In the genomic region with DNA sequence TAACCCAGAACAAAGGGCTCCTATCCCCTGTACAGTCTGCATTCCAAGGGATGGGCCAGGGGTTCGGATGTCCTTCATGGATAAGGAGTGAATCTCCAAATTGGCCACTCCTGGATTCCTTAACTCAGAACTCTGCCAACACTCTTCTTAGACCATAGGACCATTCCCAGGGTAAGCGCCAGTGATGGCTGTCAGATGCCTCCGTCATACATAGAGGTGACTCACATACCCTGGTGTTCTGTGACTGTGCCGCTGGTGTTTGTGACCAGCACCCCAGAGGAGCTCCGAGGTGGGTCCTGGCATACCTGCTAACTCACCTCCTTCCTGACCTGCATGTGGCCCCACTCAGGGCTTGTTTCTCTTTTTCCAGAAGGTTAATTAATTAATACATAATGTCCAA, we compare ENCODE assay signal across 29 cellular contexts.
A peak's percentile ranks its signal among the peaks of the same experiment; 100 is the strongest.
DNase-seq lines count a peak whose midpoint lies in the region; ATAC-seq and TF ChIP-seq lines count a peak whose summit lies in the region.
"Had no signal": no experiment of that assay in that cellular context is flagged by ENCODE, and none has a peak within 500 bp of the region (broad histone marks: within the 10 kb centered on the region; RNA-seq: fewer than 3 reads in every experiment).

No MANE protein-coding gene starts in this region.

- H3K27me3 ChIP-seq in suprapubic skin = no peaks in the 10 kb centered on the region
- H3K27me3 ChIP-seq: BLaER1 treated with 17β-estradiol and CSF1 and Interleukin-3, amounts not matched to agents 10 nM and 100 nM; esophagus squamous epithelium; hepatocyte; neural progenitor cell; sigmoid colon; transverse colon had no signal

- H3K36me3 Mint-ChIP-seq in activated T-cell treated with anti-CD3 and anti-CD28 coated beads, Interleukin-2, amount 50 U/mL, for 24 hours (ENCODE audit: low read depth) = no peaks in the 10 kb centered on the region
- no peaks in the 10 kb centered on the region for H3K36me3 Mint-ChIP-seq in activated T-cell treated with anti-CD3 and anti-CD28 coated beads, Interleukin-2, amount 50 U/mL, for 72 hours (ENCODE audit: insufficient read depth in 2 of 2)
- no peaks in the 10 kb centered on the region for H3K36me3 Mint-ChIP-seq in HFFc6 (ENCODE audit: low read depth)
- H3K36me3 Mint-ChIP-seq: activated naive CD8-positive, alpha-beta T cell treated with anti-CD3 and anti-CD28 coated beads for 36 hours; memory B cell; neural progenitor cell had no signal

- DNase-seq in activated T-cell treated with anti-CD3 and anti-CD28 coated beads, Interleukin-2, amount 50 U/mL, for 24 hours = peak; percentile 16
- no peak for DNase-seq in activated T-cell treated with anti-CD3 and anti-CD28 coated beads, Interleukin-2, amount 50 U/mL, for 72 hours
- DNase-seq in OCI-LY7 (ENCODE audit: low spot score) = no peak
- peak; percentile 13 to 74 for DNase-seq in lower leg skin (ENCODE audit: low spot score in 2 of 2)
- peak; percentile 34 to 38 for DNase-seq in suprapubic skin (ENCODE audit: low spot score in 2 of 2)
- DNase-seq in HFFc6 = no peak
- DNase-seq: activated naive CD8-positive, alpha-beta T cell treated with anti-CD3 and anti-CD28 coated beads for 36 hours; caudate nucleus; DMS53; esophagus squamous epithelium; foreskin melanocyte; GDM1; GOT3; NCI-H1092 treated with DMSO at 0.1 percent for 48 hours; NCI-H1930; NCI-H524 treated with DMSO at 0.1 percent for 48 hours; NK-92 treated with Interleukin-12 subunit alpha and Interleukin-12 subunit beta, amount 100 ng/mL, for 24 hours; posterior cingulate gyrus; sigmoid colon; transverse colon had no signal

- H3K9me3 ChIP-seq in OCI-LY7 (ENCODE audit: low read length) (peaks cover under 1% of the 10 kb centered on the region; the same call in 1 of the 2 replicates), suprapubic skin (no peaks in the 10 kb centered on the region)
- H3K9me3 ChIP-seq: esophagus squamous epithelium, sigmoid colon, transverse colon had no signal

- H3K4me3 Mint-ChIP-seq in activated T-cell treated with anti-CD3 and anti-CD28 coated beads, Interleukin-2, amount 50 U/mL, for 24 hours = no peak overlapping the region
- H3K4me3 Mint-ChIP-seq in activated T-cell treated with anti-CD3 and anti-CD28 coated beads, Interleukin-2, amount 50 U/mL, for 72 hours = no peak overlapping the region
- no peak overlapping the region for H3K4me3 Mint-ChIP-seq in HFFc6
- H3K4me3 Mint-ChIP-seq: activated naive CD8-positive, alpha-beta T cell treated with anti-CD3 and anti-CD28 coated beads for 36 hours; memory B cell; neural progenitor cell had no signal

- peaks cover 35% of the 10 kb centered on the region for H3K4me1 Mint-ChIP-seq in activated T-cell treated with anti-CD3 and anti-CD28 coated beads, Interleukin-2, amount 50 U/mL, for 24 hours (ENCODE audit: low read depth)
- peaks cover 61% of the 10 kb centered on the region for H3K4me1 Mint-ChIP-seq in activated T-cell treated with anti-CD3 and anti-CD28 coated beads, Interleukin-2, amount 50 U/mL, for 72 hours (ENCODE audit: low read depth)
- H3K4me1 Mint-ChIP-seq in HFFc6 (ENCODE audit: low read depth) = peaks cover 19% of the 10 kb centered on the region

- no peak for TF ChIP-seq EP300 in suprapubic skin (IDR thresholded peaks at IDR 0.05)

- H3K79me2 ChIP-seq in OCI-LY7 (ENCODE audit: insufficient read depth, low read depth, low read length) = no peaks in the 10 kb centered on the region
- H3K79me2 ChIP-seq: hepatocyte had no signal

- ATAC-seq in activated T-cell treated with anti-CD3 and anti-CD28 coated beads, Interleukin-2, amount 50 U/mL, for 72 hours (replicated peaks in 1 of 2) = no peak
- ATAC-seq in GM18498 (IDR thresholded peaks at IDR 0.05; ENCODE audit: unreplicated experiment) = no peak
- ATAC-seq in SK-N-SH treated with all-trans-retinoic acid at 6 μM for 48 hours = no peak
- ATAC-seq: Panc1 had no signal

- WGBS in lower leg skin, 2 donors = 89 to 95% methylated on average over 5 of the region's 5 CpGs
- 87% methylated on average over 5 of the region's 5 CpGs for WGBS in suprapubic skin

- no peaks in the 10 kb centered on the region for H3K27me3 Mint-ChIP-seq in activated T-cell treated with anti-CD3 and anti-CD28 coated beads, Interleukin-2, amount 50 U/mL, for 24 hours
- H3K27me3 Mint-ChIP-seq in activated T-cell treated with anti-CD3 and anti-CD28 coated beads, Interleukin-2, amount 50 U/mL, for 72 hours (ENCODE audit: low read depth) = no peaks in the 10 kb centered on the region
- peaks cover 14% of the 10 kb centered on the region for H3K27me3 Mint-ChIP-seq in HFFc6 (ENCODE audit: insufficient read depth)
- H3K27me3 Mint-ChIP-seq: activated naive CD8-positive, alpha-beta T cell treated with anti-CD3 and anti-CD28 coated beads for 36 hours had no signal

- no peaks in the 10 kb centered on the region for H4K20me1 ChIP-seq in OCI-LY7 (ENCODE audit: insufficient read depth, low read length)
- H4K20me1 ChIP-seq: BLaER1 treated with 17β-estradiol and CSF1 and Interleukin-3, amounts not matched to agents 10 nM and 100 nM had no signal

- H3K27ac Mint-ChIP-seq in activated T-cell treated with anti-CD3 and anti-CD28 coated beads, Interleukin-2, amount 50 U/mL, for 24 hours = no peak overlapping the region
- H3K27ac Mint-ChIP-seq in activated T-cell treated with anti-CD3 and anti-CD28 coated beads, Interleukin-2, amount 50 U/mL, for 72 hours = no peak overlapping the region
- no peak overlapping the region for H3K27ac Mint-ChIP-seq in HFFc6
- H3K27ac Mint-ChIP-seq: activated naive CD8-positive, alpha-beta T cell treated with anti-CD3 and anti-CD28 coated beads for 36 hours; activated T-helper 2 cell treated with anti-CD3 and anti-CD28 coated beads, Interferon-gamma antibody, Interleukin-2, Interleukin-4, amounts not matched to agents 10 μg/mL and 5 μg/mL and 100 μg/mL, durations not matched to agents 14 hours and 24 hours and 36 hours; memory B cell; neural progenitor cell had no signal

- TF ChIP-seq CTCF in OCI-LY7 (conservative IDR thresholded peaks at IDR 0.05; ENCODE audit: low read length) (no peak), lower leg skin (IDR thresholded peaks at IDR 0.05) (no peak), suprapubic skin (IDR thresholded peaks at IDR 0.05) (no peak), HFFc6 (IDR thresholded peaks at IDR 0.05) (no peak)

- H3K4me1 ChIP-seq in OCI-LY7 (ENCODE audit: insufficient read depth, low read length, poor library complexity, severe bottlenecking) (peaks cover 94% of the 10 kb centered on the region), suprapubic skin (peaks cover 66% of the 10 kb centered on the region)

- no peak for TF ChIP-seq POLR2A in lower leg skin (IDR thresholded peaks at IDR 0.05)
- TF ChIP-seq POLR2A in suprapubic skin (IDR thresholded peaks at IDR 0.05) = no peak

- H3K4me3 ChIP-seq in OCI-LY7 (ENCODE audit: low read depth, low read length, poor library complexity, severe bottlenecking) (no peak overlapping the region), lower leg skin (ENCODE audit: low read depth, poor library complexity, severe bottlenecking) (no peak overlapping the region), suprapubic skin (no peak overlapping the region)
- H3K4me3 ChIP-seq: BLaER1 treated with 17β-estradiol and CSF1 and Interleukin-3, amounts not matched to agents 10 nM and 100 nM; esophagus squamous epithelium; hepatocyte; neural progenitor cell; sigmoid colon; transverse colon had no signal

- H3K4me2 ChIP-seq in OCI-LY7 (ENCODE audit: low read length) = peak overlapping the region; percentile 49
- H3K4me2 ChIP-seq: hepatocyte, neural progenitor cell had no signal

- H3K9me3 Mint-ChIP-seq in activated T-cell treated with anti-CD3 and anti-CD28 coated beads, Interleukin-2, amount 50 U/mL, for 24 hours = no peaks in the 10 kb centered on the region
- no peaks in the 10 kb centered on the region for H3K9me3 Mint-ChIP-seq in activated T-cell treated with anti-CD3 and anti-CD28 coated beads, Interleukin-2, amount 50 U/mL, for 72 hours
- no peaks in the 10 kb centered on the region for H3K9me3 Mint-ChIP-seq in HFFc6
- H3K9me3 Mint-ChIP-seq: activated naive CD8-positive, alpha-beta T cell treated with anti-CD3 and anti-CD28 coated beads for 36 hours; activated T-helper 2 cell treated with anti-CD3 and anti-CD28 coated beads, Interferon-gamma antibody, Interleukin-2, Interleukin-4, amounts not matched to agents 10 μg/mL and 5 μg/mL and 100 μg/mL, durations not matched to agents 14 hours and 24 hours and 36 hours; IgD-negative memory B cell; memory B cell; neural progenitor cell had no signal

- no TSS peak for BruUV-seq in OCI-LY7 (replicated peaks; lab: Mats Ljungman, UMichigan)

- POLR2A ChIA-PET in OCI-LY7 (lab: Charles Lee) = interaction anchor here (1.0 kb wide), 1 partner anchor 9 kb away, joined by 4 read pairs; no protein-coding TSS in a partner anchor

- intact Hi-C loops in OCI-LY7 (cut with micrococcal nuclease; ENCODE audit: unreplicated experiment) = no loop called here
- intact Hi-C loops in lower leg skin (cut with DNase I; ENCODE audit: low total_unique reads) = no loop called here

- CTCF ChIA-PET in OCI-LY7 (lab: Charles Lee; ENCODE audit: unreplicated experiment) = interaction anchor here (0.5 to 1.3 kb wide), 2 partner anchors 11 to 25 kb away, joined by 5 to 6 read pairs; no protein-coding TSS in a partner anchor

- no peak overlapping the region for H2AFZ ChIP-seq in OCI-LY7 (ENCODE audit: low read length)
- H2AFZ ChIP-seq: hepatocyte, neural progenitor cell had no signal

- H3K9me2 ChIP-seq in OCI-LY7 (ENCODE audit: insufficient read depth, low read length) = no peaks in the 10 kb centered on the region

- H3K36me3 ChIP-seq in OCI-LY7 (ENCODE audit: insufficient read depth, low read length) = peaks cover under 1% of the 10 kb centered on the region; the same call in 1 of the 2 replicates
- H3K36me3 ChIP-seq in suprapubic skin = no peaks in the 10 kb centered on the region
- H3K36me3 ChIP-seq: BLaER1 treated with 17β-estradiol and CSF1 and Interleukin-3, amounts not matched to agents 10 nM and 100 nM; esophagus squamous epithelium; neural progenitor cell; sigmoid colon; transverse colon had no signal

- H3K27ac ChIP-seq in OCI-LY7 (ENCODE audit: low read depth, low read length, poor library complexity, severe bottlenecking) = peak overlapping the region; percentile 96
- no peak overlapping the region for H3K27ac ChIP-seq in suprapubic skin
- H3K27ac ChIP-seq: BLaER1 treated with 17β-estradiol and CSF1 and Interleukin-3, amounts not matched to agents 10 nM and 100 nM; esophagus squamous epithelium; hepatocyte; neural progenitor cell; sigmoid colon; transverse colon had no signal

TF ChIP-seq in SK-N-SH treated with all-trans-retinoic acid at 6 μM for 48 hours, 23 proteins besides CTCF, POLR2A, EP300 and RAD21 (continues in another document):
- TF ChIP-seq RARB (CRISPR knock-in tag; IDR thresholded peaks at IDR 0.05) (no peak), ZFP3 (CRISPR knock-in tag; IDR thresholded peaks at IDR 0.05) (no peak), ZNF8 (CRISPR knock-in tag; IDR thresholded peaks at IDR 0.05) (no peak), ARNTL (CRISPR knock-in tag; IDR thresholded peaks at IDR 0.05; ENCODE audit: borderline replicate concordance, low read depth) (no peak), ISL1 (CRISPR knock-in tag; IDR thresholded peaks at IDR 0.05) (no peak), TCF4 (CRISPR knock-in tag; IDR thresholded peaks at IDR 0.05; ENCODE audit: borderline replicate concordance) (no peak), ZC3H10 (CRISPR knock-in tag; IDR thresholded peaks at IDR 0.05) (no peak)

Comparison
In these comparisons a context has a peak if more than half of its experiments do, and no peak if none do; other contexts are left out.
1. DNase-seq: peak in activated T-cell treated with anti-CD3 and anti-CD28 coated beads, Interleukin-2, amount 50 U/mL, for 24 hours (single experiment), lower leg skin (2 of 2) and suprapubic skin (2 of 2); none in activated T-cell treated with anti-CD3 and anti-CD28 coated beads, Interleukin-2, amount 50 U/mL, for 72 hours (0 of 2), OCI-LY7 (single experiment) and HFFc6 (single experiment).